Comparison of ENCODE assay signal across 18 cellular contexts in genomic region chr10:127216786-127217185, GRCh38. TPM values are rescaled to one million over a fixed set of nuclear protein-coding genes. Genes with fewer than 3 reads are reported as not detected.
DNase-seq lines count a peak whose midpoint lies in the region; ATAC-seq, FAIRE-seq and TF ChIP-seq lines count a peak whose summit lies in the region.
"Had no signal": no experiment of that assay in that cellular context is flagged by ENCODE, and none has a peak within 500 bp of the region (broad histone marks: within the 10 kb centered on the region; RNA-seq: fewer than 3 reads in every experiment).

No MANE protein-coding gene starts in this region.

- peaks cover 3% of the 10 kb centered on the region for H3K36me3 ChIP-seq in astrocyte (ENCODE audit: insufficient read depth, low read length)
- H3K36me3 ChIP-seq: BE2C, neutrophil, right lobe of liver had no signal

- no peaks in the 10 kb centered on the region for H3K27me3 ChIP-seq in astrocyte (ENCODE audit: insufficient read depth, low read length)
- H3K27me3 ChIP-seq: BE2C, neutrophil, right lobe of liver had no signal

- no peaks in the 10 kb centered on the region for H3K79me2 ChIP-seq in astrocyte (ENCODE audit: insufficient read depth, low read length)

- no peak overlapping the region for H2AFZ ChIP-seq in astrocyte (ENCODE audit: low read depth, low read length)

- no peaks in the 10 kb centered on the region for H3K4me1 ChIP-seq in astrocyte (ENCODE audit: insufficient read depth, low read length)
- H3K4me1 ChIP-seq: BE2C, right lobe of liver had no signal

- H4K20me1 ChIP-seq in astrocyte (ENCODE audit: insufficient read depth, low read length), result peaks cover 26% of the 10 kb centered on the region

- no peaks in the 10 kb centered on the region; the same call in 1 of the 2 replicates for H3K27me3 Mint-ChIP-seq in HFFc6 (ENCODE audit: insufficient read depth)
- no peaks in the 10 kb centered on the region for H3K27me3 Mint-ChIP-seq in astrocyte (ENCODE audit: low read depth, unreplicated experiment)

- H3K4me1 Mint-ChIP-seq in HFFc6 (ENCODE audit: low read depth) (peaks cover 14% of the 10 kb centered on the region), astrocyte (ENCODE audit: low read depth, unreplicated experiment) (peaks cover 15% of the 10 kb centered on the region)
- H3K4me1 Mint-ChIP-seq: mesothelial cell of epicardium had no signal

- H3K4me3 Mint-ChIP-seq in HFFc6 (no peak overlapping the region), astrocyte (ENCODE audit: unreplicated experiment) (no peak overlapping the region)
- H3K4me3 Mint-ChIP-seq: mesothelial cell of epicardium; T-helper 1 cell treated with Interleukin-12 subunit alpha and Interleukin-12 subunit beta and Interleukin-4 antibody, amounts not matched to agents 30 μg/mL and 1 μg/mL, for 36 hours had no signal

- DNase-seq in DMS153 treated with DMSO at 0.1 percent for 48 hours (lab: John Stamatoyannopoulos, UW; ENCODE audit: unreplicated experiment), result peak; percentile 34
- DNase-seq in HFFc6, result no peak
- peak; percentile 30 for DNase-seq in astrocyte (ENCODE audit: low read depth)
- DNase-seq in iPS-NIHi11 (ENCODE audit: low spot score), result peak; percentile 23
- DNase-seq in AG08396 (ENCODE audit: low spot score), result no peak
- DNase-seq in islet precursor cell, result no peak
- no peak for DNase-seq in NCI-H1105 (lab: John Stamatoyannopoulos, UW)
- DNase-seq: BE2C; head of caudate nucleus; kidney; NCI-H2107; right lobe of liver; stimulated activated CD4-positive, alpha-beta T cell treated with anti-CD3 and anti-CD28 coated beads, Interleukin-2, amount 100 ng/mL, for 24 hours had no signal

- no peak overlapping the region for H3K4me3 ChIP-seq in astrocyte (ENCODE audit: insufficient read depth, low read depth, low read length)
- H3K4me3 ChIP-seq: coronary artery, right lobe of liver had no signal

- peak overlapping the region; percentile 23 for H3K4me2 ChIP-seq in astrocyte (ENCODE audit: low read length)

- no peaks in the 10 kb centered on the region for H3K9me3 Mint-ChIP-seq in HFFc6
- peaks cover 2% of the 10 kb centered on the region for H3K9me3 Mint-ChIP-seq in astrocyte (ENCODE audit: unreplicated experiment)
- H3K9me3 Mint-ChIP-seq: T-helper 1 cell treated with Interleukin-12 subunit alpha and Interleukin-12 subunit beta and Interleukin-4 antibody, amounts not matched to agents 30 μg/mL and 1 μg/mL, for 36 hours had no signal

- H3K27ac Mint-ChIP-seq in HFFc6 (peak overlapping the region; percentile 14; the same call in 1 of the 2 replicates), astrocyte (ENCODE audit: unreplicated experiment) (no peak overlapping the region)
- H3K27ac Mint-ChIP-seq: mesothelial cell of epicardium; T-helper 1 cell treated with Interleukin-12 subunit alpha and Interleukin-12 subunit beta and Interleukin-4 antibody, amounts not matched to agents 30 μg/mL and 1 μg/mL, for 36 hours had no signal

- TF ChIP-seq CTCF in HFFc6 (IDR thresholded peaks at IDR 0.05) (no peak), astrocyte (IDR thresholded peaks at IDR 0.05; ENCODE audit: insufficient read depth, low read depth, low read length) (no peak)

- H3K9ac ChIP-seq in astrocyte (ENCODE audit: low read length), result no peak overlapping the region

- H3K9me3 ChIP-seq in astrocyte (ENCODE audit: insufficient read depth, low read depth, low read length), result no peaks in the 10 kb centered on the region
- H3K9me3 ChIP-seq: BE2C, neutrophil, right lobe of liver had no signal

- no peak for FAIRE-seq in astrocyte (lab: Jason Lieb, UNC)
- FAIRE-seq: kidney had no signal

- H3K36me3 Mint-ChIP-seq in HFFc6 (ENCODE audit: low read depth) (peaks cover 18% of the 10 kb centered on the region), astrocyte (ENCODE audit: low read depth, unreplicated experiment) (peaks cover 6% of the 10 kb centered on the region)
- H3K36me3 Mint-ChIP-seq: mesothelial cell of epicardium had no signal

- ATAC-seq in HG03571 (IDR thresholded peaks at IDR 0.05; ENCODE audit: unreplicated experiment), result no peak
- ATAC-seq: right lobe of liver had no signal

- H3K27ac ChIP-seq in astrocyte (ENCODE audit: low read depth, low read length), result no peak overlapping the region
- H3K27ac ChIP-seq: coronary artery, neutrophil, right lobe of liver had no signal

RNA-seq across cellular contexts. Expression of gene INSYN2A, which starts 20.4 kb away (rescaled TPM):
- total RNA-seq in HFFc6 (2021; fragmentation: NEBNext Ultra II Directional; extraction: Animal tissue kit (Norgen Biotek cat#: 25700)), result under 1 TPM; 0.05 to 0.24 (median 0.20) TPM
- total RNA-seq in astrocyte, result 0.31 and 0.41 TPM in 2 replicates
- total RNA-seq: right lobe of liver had no signal

Comparison
In these comparisons a context has a peak if more than half of its experiments do, and no peak if none do; other contexts are left out.
1. DNase-seq: peak in DMS153 treated with DMSO at 0.1 percent for 48 hours (single experiment), astrocyte (single experiment) and iPS-NIHi11 (single experiment); none in HFFc6 (single experiment), AG08396 (single experiment), islet precursor cell (single experiment) and NCI-H1105 (single experiment).